Comparison of ENCODE assay signal across 8 cellular contexts in the genomic region with DNA sequence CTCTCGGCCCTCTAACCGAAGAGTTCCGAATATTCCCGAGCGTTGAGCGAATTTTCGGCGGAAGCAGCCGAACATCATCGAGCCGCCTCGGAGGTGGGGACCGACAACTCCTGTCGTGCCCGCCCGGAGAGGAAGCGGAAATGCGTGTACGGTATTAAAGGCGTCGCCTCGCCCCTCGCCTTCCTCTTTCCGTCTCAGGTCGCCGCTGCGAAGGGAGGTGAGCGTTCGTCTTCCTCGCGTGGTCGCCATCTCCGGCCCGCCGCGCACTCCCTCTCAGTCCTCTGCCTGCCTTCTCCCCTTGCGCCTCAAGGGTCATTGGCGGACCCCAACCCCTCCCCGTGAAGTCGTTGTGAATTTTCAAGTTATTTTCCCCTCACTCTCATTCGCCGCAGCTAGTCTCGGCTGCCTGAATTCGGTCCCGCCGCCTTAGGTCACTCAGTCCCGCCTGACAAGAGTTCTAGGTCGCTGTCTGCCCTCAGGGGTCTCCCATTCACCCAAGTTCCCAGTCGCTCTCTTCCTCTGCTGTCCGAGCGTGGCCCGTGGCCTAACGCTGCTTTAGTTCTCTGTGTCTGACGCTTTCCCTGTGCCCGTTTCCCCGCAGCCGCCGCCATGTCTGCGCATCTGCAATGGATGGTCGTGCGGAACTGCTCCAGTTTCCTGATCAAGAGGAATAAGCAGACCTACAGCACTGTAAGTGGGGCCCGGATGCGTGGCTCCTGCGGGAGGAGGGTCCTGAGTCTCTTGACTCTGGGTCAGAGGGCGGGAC.
DNase-seq lines count a peak whose midpoint lies in the region; ATAC-seq and TF ChIP-seq lines count a peak whose summit lies in the region.

TSS of gene RPL28 (plus strand) at position 184 of the 766 bp plus-strand sequence. CDS start at position 610, 426 bp downstream.

- peak within 1 kb of the TSS; percentile 96 for H3K27ac ChIP-seq in cingulate gyrus (ENCODE audit: low read depth, low read length)

- no peak for TF ChIP-seq CTCF in AG09319 (IDR thresholded peaks at IDR 0.05; ENCODE audit: low read depth, low read length)

- ATAC-seq in GM19023 (IDR thresholded peaks at IDR 0.05; ENCODE audit: unreplicated experiment), result peak; percentile 69
- ATAC-seq in HG03280 (IDR thresholded peaks at IDR 0.05; ENCODE audit: unreplicated experiment), result peak; percentile 67

- DNase-seq in AG09319 (ENCODE audit: extremely low read depth, low read depth), result peak; percentile 95
- peak; percentile 98 to 99 for DNase-seq in NCI-H524 (lab: John Stamatoyannopoulos, UW)
- DNase-seq in activated CD4-positive, alpha-beta T cell treated with anti-CD3 and anti-CD28 coated beads for 4 hours, result peak; percentile 98 to 99
- peak; percentile 98 for DNase-seq in kidney tubule cell (ENCODE audit: low spot score)
- DNase-seq in stimulated activated CD4-positive, alpha-beta T cell treated with anti-CD3 and anti-CD28 coated beads, Interleukin-1b, Interleukin-23, amount 100 ng/mL, for 4 hours (ENCODE audit: low read depth in 2 of 2), result peak; percentile 94 to 98

Comparison
In these comparisons a context has a peak if more than half of its experiments do, and no peak if none do; other contexts are left out.
1. Peak in every context shown above with its lines: DNase-seq, ATAC-seq and H3K27ac ChIP-seq.